Comparison of ENCODE assay signal across 1 cellular context in the genomic region with DNA sequence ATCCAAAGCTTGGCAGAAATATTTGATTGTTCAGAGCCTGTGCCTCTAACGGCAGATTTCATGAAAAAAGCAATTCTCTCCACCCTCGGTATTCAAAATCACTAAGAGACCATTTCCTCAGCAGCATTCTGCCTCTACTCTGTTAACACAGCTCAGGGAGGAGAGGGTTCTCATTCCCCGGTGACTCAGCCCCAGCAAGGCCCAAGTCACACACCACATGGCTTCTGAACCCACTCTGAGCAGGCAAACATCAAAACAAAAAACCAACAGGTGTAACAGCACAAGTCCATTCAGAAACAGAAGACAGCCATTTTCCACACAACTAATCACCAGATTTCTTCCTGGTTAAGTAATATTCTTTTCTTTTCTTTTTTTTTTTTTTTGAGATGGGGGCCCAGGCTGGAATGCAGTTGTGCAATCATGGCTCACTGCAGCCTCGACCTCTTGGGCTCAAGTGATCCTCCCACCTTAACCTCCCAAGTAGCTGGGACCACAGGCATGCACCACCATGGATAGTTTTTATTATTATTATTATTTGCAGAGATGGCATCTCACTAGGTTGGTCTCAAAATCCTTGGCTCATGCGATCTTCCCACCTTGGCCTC.
TF ChIP-seq lines count a peak whose summit lies in the region.

No MANE protein-coding gene starts in this region.

TF ChIP-seq in HepG2, 621 proteins besides CTCF, POLR2A, EP300 and RAD21:
- TF ChIP-seq ZNF24 (IDR thresholded peaks at IDR 0.05) = no peak
- no peak for TF ChIP-seq NFKBIZ (CRISPR knock-in tag; IDR thresholded peaks at IDR 0.05)
- no peak for TF ChIP-seq ZNF773 (CRISPR knock-in tag; IDR thresholded peaks at IDR 0.05; ENCODE audit: borderline replicate concordance)
- peak; percentile 39; the same call in 1 of the 2 replicates for TF ChIP-seq CEBPG (CRISPR knock-in tag; IDR thresholded peaks at IDR 0.05)
- TF ChIP-seq, protein P1, sequence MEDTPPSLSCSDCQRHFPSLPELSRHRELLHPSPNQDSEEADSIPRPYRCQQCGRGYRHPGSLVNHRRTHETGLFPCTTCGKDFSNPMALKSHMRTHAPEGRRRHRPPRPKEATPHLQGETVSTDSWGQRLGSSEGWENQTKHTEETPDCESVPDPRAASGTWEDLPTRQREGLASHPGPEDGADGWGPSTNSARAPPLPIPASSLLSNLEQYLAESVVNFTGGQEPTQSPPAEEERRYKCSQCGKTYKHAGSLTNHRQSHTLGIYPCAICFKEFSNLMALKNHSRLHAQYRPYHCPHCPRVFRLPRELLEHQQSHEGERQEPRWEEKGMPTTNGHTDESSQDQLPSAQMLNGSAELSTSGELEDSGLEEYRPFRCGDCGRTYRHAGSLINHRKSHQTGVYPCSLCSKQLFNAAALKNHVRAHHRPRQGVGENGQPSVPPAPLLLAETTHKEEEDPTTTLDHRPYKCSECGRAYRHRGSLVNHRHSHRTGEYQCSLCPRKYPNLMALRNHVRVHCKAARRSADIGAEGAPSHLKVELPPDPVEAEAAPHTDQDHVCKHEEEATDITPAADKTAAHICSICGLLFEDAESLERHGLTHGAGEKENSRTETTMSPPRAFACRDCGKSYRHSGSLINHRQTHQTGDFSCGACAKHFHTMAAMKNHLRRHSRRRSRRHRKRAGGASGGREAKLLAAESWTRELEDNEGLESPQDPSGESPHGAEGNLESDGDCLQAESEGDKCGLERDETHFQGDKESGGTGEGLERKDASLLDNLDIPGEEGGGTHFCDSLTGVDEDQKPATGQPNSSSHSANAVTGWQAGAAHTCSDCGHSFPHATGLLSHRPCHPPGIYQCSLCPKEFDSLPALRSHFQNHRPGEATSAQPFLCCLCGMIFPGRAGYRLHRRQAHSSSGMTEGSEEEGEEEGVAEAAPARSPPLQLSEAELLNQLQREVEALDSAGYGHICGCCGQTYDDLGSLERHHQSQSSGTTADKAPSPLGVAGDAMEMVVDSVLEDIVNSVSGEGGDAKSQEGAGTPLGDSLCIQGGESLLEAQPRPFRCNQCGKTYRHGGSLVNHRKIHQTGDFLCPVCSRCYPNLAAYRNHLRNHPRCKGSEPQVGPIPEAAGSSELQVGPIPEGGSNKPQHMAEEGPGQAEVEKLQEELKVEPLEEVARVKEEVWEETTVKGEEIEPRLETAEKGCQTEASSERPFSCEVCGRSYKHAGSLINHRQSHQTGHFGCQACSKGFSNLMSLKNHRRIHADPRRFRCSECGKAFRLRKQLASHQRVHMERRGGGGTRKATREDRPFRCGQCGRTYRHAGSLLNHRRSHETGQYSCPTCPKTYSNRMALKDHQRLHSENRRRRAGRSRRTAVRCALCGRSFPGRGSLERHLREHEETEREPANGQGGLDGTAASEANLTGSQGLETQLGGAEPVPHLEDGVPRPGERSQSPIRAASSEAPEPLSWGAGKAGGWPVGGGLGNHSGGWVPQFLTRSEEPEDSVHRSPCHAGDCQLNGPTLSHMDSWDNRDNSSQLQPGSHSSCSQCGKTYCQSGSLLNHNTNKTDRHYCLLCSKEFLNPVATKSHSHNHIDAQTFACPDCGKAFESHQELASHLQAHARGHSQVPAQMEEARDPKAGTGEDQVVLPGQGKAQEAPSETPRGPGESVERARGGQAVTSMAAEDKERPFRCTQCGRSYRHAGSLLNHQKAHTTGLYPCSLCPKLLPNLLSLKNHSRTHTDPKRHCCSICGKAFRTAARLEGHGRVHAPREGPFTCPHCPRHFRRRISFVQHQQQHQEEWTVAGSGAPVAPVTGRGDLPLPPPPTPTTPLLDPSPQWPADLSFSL (CRISPR knock-in tag; IDR thresholded peaks at IDR 0.05) = no peak
- no peak for TF ChIP-seq ZNF292 (CRISPR knock-in tag; IDR thresholded peaks at IDR 0.05; ENCODE audit: borderline replicate concordance, low read depth)
- no peak for TF ChIP-seq ZBTB49 (CRISPR knock-in tag; IDR thresholded peaks at IDR 0.05; ENCODE audit: borderline replicate concordance)
- no peak for TF ChIP-seq ZNF891 (CRISPR knock-in tag; IDR thresholded peaks at IDR 0.05)
- no peak for TF ChIP-seq ZUFSP (CRISPR knock-in tag; IDR thresholded peaks at IDR 0.05; ENCODE audit: borderline replicate concordance)
- no peak for TF ChIP-seq ZNF577 (CRISPR knock-in tag; IDR thresholded peaks at IDR 0.05; ENCODE audit: borderline replicate concordance, low read depth)
- 0 out of 2 replicates have a peak, but pooled peaks have one; percentile 41 for TF ChIP-seq MAX (IDR thresholded peaks at IDR 0.05)
- no peak for TF ChIP-seq AKNA (CRISPR knock-in tag; IDR thresholded peaks at IDR 0.05; ENCODE audit: borderline replicate concordance)
- TF ChIP-seq THAP11 (CRISPR knock-in tag; IDR thresholded peaks at IDR 0.05) = no peak
- TF ChIP-seq ZNF563 (CRISPR knock-in tag; IDR thresholded peaks at IDR 0.05) = no peak
- TF ChIP-seq ZNF556 (CRISPR knock-in tag; IDR thresholded peaks at IDR 0.05; ENCODE audit: borderline replicate concordance) = no peak
- no peak for TF ChIP-seq CENPT (CRISPR knock-in tag; IDR thresholded peaks at IDR 0.05; ENCODE audit: low read depth)
- TF ChIP-seq CCAR2 (optimal IDR thresholded peaks at IDR 0.05; ENCODE audit: low read depth, low read length) = no peak
- TF ChIP-seq, protein P2, sequence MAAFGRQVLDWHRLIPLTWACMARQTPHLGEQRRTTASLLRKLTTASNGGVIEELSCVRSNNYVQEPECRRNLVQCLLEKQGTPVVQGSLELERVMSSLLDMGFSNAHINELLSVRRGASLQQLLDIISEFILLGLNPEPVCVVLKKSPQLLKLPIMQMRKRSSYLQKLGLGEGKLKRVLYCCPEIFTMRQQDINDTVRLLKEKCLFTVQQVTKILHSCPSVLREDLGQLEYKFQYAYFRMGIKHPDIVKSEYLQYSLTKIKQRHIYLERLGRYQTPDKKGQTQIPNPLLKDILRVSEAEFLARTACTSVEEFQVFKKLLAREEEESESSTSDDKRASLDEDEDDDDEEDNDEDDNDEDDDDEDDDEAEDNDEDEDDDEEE (CRISPR knock-in tag; IDR thresholded peaks at IDR 0.05) = no peak
- TF ChIP-seq ZNF549 (CRISPR knock-in tag; IDR thresholded peaks at IDR 0.05) = no peak
- TF ChIP-seq FOXJ3 (CRISPR knock-in tag; IDR thresholded peaks at IDR 0.05; ENCODE audit: borderline replicate concordance) = no peak
- TF ChIP-seq SKIL (CRISPR knock-in tag; IDR thresholded peaks at IDR 0.05; ENCODE audit: borderline replicate concordance) = no peak
- no peak for TF ChIP-seq ZNF430 (CRISPR knock-in tag; IDR thresholded peaks at IDR 0.05)
- peak; percentile 24 for TF ChIP-seq TEAD3 (CRISPR knock-in tag; optimal IDR thresholded peaks at IDR 0.05; ENCODE audit: borderline replicate concordance)
- no peak for TF ChIP-seq MBNL3 (CRISPR knock-in tag; conservative IDR thresholded peaks at IDR 0.05)
- TF ChIP-seq, protein P3, sequence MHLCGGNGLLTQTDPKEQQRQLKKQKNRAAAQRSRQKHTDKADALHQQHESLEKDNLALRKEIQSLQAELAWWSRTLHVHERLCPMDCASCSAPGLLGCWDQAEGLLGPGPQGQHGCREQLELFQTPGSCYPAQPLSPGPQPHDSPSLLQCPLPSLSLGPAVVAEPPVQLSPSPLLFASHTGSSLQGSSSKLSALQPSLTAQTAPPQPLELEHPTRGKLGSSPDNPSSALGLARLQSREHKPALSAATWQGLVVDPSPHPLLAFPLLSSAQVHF (CRISPR knock-in tag; IDR thresholded peaks at IDR 0.05) = no peak
- no peak for TF ChIP-seq U2AF1 (optimal IDR thresholded peaks at IDR 0.05; ENCODE audit: low read depth, low read length)
- TF ChIP-seq FOSL2 (CRISPR knock-in tag; IDR thresholded peaks at IDR 0.05) = peak; percentile 75
- no peak for TF ChIP-seq CENPBD1 (CRISPR knock-in tag; IDR thresholded peaks at IDR 0.05; ENCODE audit: borderline replicate concordance, low read depth)
- TF ChIP-seq ZKSCAN5 (CRISPR knock-in tag; IDR thresholded peaks at IDR 0.05) = no peak
- TF ChIP-seq ZNF770 (CRISPR knock-in tag; IDR thresholded peaks at IDR 0.05) = peak; percentile 86
TF ChIP-seq in HepG2: peak in this region for 5.
